Comparison of ENCODE assay signal across 21 cellular contexts in genomic region chr17:19570497-19571151, GRCh38. TPM values are rescaled to one million over a fixed set of nuclear protein-coding genes. Genes with fewer than 3 reads are reported as not detected.
DNase-seq lines count a peak whose midpoint lies in the region; ATAC-seq, FAIRE-seq and TF ChIP-seq lines count a peak whose summit lies in the region.
"Had no signal": no experiment of that assay in that cellular context is flagged by ENCODE, and none has a peak within 500 bp of the region (broad histone marks: within the 10 kb centered on the region; RNA-seq: fewer than 3 reads in every experiment).

No MANE protein-coding gene starts in this region.

- H2BK12ac ChIP-seq in H1 (ENCODE audit: low read depth, low read length), result no peak overlapping the region; the same call in 1 of the 2 replicates

- no peak overlapping the region for H4K8ac ChIP-seq in H1 (ENCODE audit: extremely low read depth, insufficient read depth, low read length)

- no peak for ATAC-seq in left ventricle myocardium superior

- H3K23me2 ChIP-seq in H1 (ENCODE audit: low read depth, low read length), result no peaks in the 10 kb centered on the region

- H3K36me3 ChIP-seq in H1 (ENCODE audit: control insufficient read depth in 2 of 4, insufficient read depth in 4 of 4, low read length in 3 of 4) (no peaks in the 10 kb centered on the region), sigmoid colon (no peaks in the 10 kb centered on the region)

- H4K5ac ChIP-seq in H1 (ENCODE audit: insufficient read length, low read depth, low read length), result no peak overlapping the region

- H3K79me1 ChIP-seq in H1 (ENCODE audit: low read depth, low read length), result no peaks in the 10 kb centered on the region

- H3K18ac ChIP-seq in H1 (ENCODE audit: extremely low read depth, low read length), result peak overlapping the region; percentile 19; the same call in 1 of the 2 replicates

- H2AK5ac ChIP-seq in H1 (ENCODE audit: low read depth, low read length), result no peak overlapping the region

- no peaks in the 10 kb centered on the region for H3K79me2 ChIP-seq in H1 (ENCODE audit: control insufficient read depth in 1 of 2, insufficient read depth in 2 of 2, low read length in 2 of 2)
- H3K79me2 ChIP-seq: hepatocyte had no signal

- no peak overlapping the region for H2BK15ac ChIP-seq in H1 (ENCODE audit: low read length)

- no peak overlapping the region for H3K23ac ChIP-seq in H1 (ENCODE audit: insufficient read length)

- H3K9ac ChIP-seq in H1 (replicated peaks in 1 of 4; ENCODE audit: extremely low read depth in 1 of 4, low read depth in 3 of 4, low read length in 3 of 4), result no peak overlapping the region

- no peak for TF ChIP-seq EP300 in H1 (IDR thresholded peaks at IDR 0.05; ENCODE audit: borderline replicate concordance in 1 of 2, low read depth in 2 of 2, low read length in 2 of 2)
- TF ChIP-seq EP300 in sigmoid colon (IDR thresholded peaks at IDR 0.05), result no peak

- FAIRE-seq in H1 (lab: Jason Lieb, UNC) (no peak), GM12891 (lab: Jason Lieb, UNC) (no peak)
- FAIRE-seq: A204.1, G401.6 had no signal

- H3K27ac ChIP-seq in H1 (ENCODE audit: low read depth, low read length) (no peak overlapping the region; the same call in 1 of the 2 replicates), sigmoid colon (peak overlapping the region in 3 of 4 donors; percentile 44 to 75 (median 68))
- H3K27ac ChIP-seq: hepatocyte, skin epidermis had no signal

- CTCF ChIA-PET in H1 (lab: Charles Lee; ENCODE audit: partially characterized antibody), result interaction anchor here (0.6 to 1.9 kb wide), 7 partner anchors 29 to 242 kb away, joined by 3 to 10 read pairs (median 4); no protein-coding TSS in a partner anchor

- H3K9me3 ChIP-seq in H1 (ENCODE audit: insufficient read depth in 2 of 2, low read depth in 1 of 2, low read length in 1 of 2) (no peaks in the 10 kb centered on the region), sigmoid colon (no peaks in the 10 kb centered on the region)

- no peak for TF ChIP-seq RAD21 in H1 (IDR thresholded peaks at IDR 0.05 in 1 of 2, conservative IDR thresholded peaks at IDR 0.05 in 1 of 2; ENCODE audit: low read depth in 2 of 2, low read length in 2 of 2)

- H2BK120ac ChIP-seq in H1 (replicated peaks; ENCODE audit: low read depth, low read length), result no peak overlapping the region

- TF ChIP-seq POLR2A in H1 (IDR thresholded peaks at IDR 0.05; ENCODE audit: control extremely low read depth in 1 of 2, low read depth in 2 of 2, low read length in 2 of 2) (no peak), sigmoid colon (IDR thresholded peaks at IDR 0.05) (no peak), GM12891 (IDR thresholded peaks at IDR 0.05; ENCODE audit: low read depth, low read length) (no peak)

- 81% methylated on average over 4 of the region's 4 CpGs; no CpG with 5 or more reads in 1 of the 2 experiments for WGBS in H1 (ENCODE audit: extremely low coverage in 1 of 2, insufficient coverage in 1 of 2, insufficient read length in 1 of 2, insufficient replicate concordance in 2 of 2, low coverage in 1 of 2, low lambda C conversion rate in 2 of 2, missing lambda C conversion rate in 1 of 2), 2 experiments
- 24 to 35% methylated on average over 4 of the region's 4 CpGs for WGBS in sigmoid colon, 2 donors

- H3K4me3 ChIP-seq in H1 (ENCODE audit: extremely low read depth in 1 of 4, insufficient read depth in 2 of 4, low read depth in 3 of 4, low read length in 4 of 4) (no peak overlapping the region), sigmoid colon (no peak overlapping the region)
- H3K4me3 ChIP-seq: hepatocyte, skin epidermis had no signal

- H3K56ac ChIP-seq in H1 (replicated peaks; ENCODE audit: insufficient read length, low read depth, low read length), result no peak overlapping the region

- POLR2A ChIA-PET in H1 (lab: Charles Lee; ENCODE audit: partially characterized antibody), result no interaction called here

- TF ChIP-seq CTCF in H1 (IDR thresholded peaks at IDR 0.05; ENCODE audit: control extremely low read depth in 1 of 3, insufficient read depth in 1 of 3, low read depth in 1 of 3, low read length in 3 of 3) (no peak), sigmoid colon (IDR thresholded peaks at IDR 0.05) (no peak)

- no peak overlapping the region for H3K4ac ChIP-seq in H1 (replicated peaks; ENCODE audit: insufficient read length, low read depth, low read length)

- no peak overlapping the region for H2BK20ac ChIP-seq in H1 (ENCODE audit: low read length)

- H4K20me1 ChIP-seq in H1 (replicated peaks in 1 of 2; ENCODE audit: control insufficient read depth in 1 of 2, insufficient read depth in 2 of 2, low read length in 2 of 2), result no peaks in the 10 kb centered on the region

- no peak overlapping the region for H2BK5ac ChIP-seq in H1 (ENCODE audit: low read depth, low read length)

- H4K91ac ChIP-seq in H1 (replicated peaks; ENCODE audit: insufficient read length, low read length), result no peak overlapping the region

- DNase-seq in NCI-H2171 treated with DMSO at 0.1 percent for 48 hours (lab: John Stamatoyannopoulos, UW) (peak; percentile 5), NCI-H2171 (lab: John Stamatoyannopoulos, UW) (no peak), NCI-H446 treated with DMSO at 0.1 percent for 48 hours (lab: John Stamatoyannopoulos, UW) (peak; percentile 28), H1 (ENCODE audit: low read depth in 1 of 2, low spot score in 2 of 2) (no peak), sigmoid colon (no peak), iPS-NIHi7 (ENCODE audit: extremely low spot score) (no peak), GM12891 (ENCODE audit: insufficient read length, low spot score) (no peak), left ventricle myocardium superior (no peak)
- DNase-seq: activated CD4-positive, alpha-beta T cell treated with anti-CD3 and anti-CD28 coated beads for 4 hours; C1 segment of cervical spinal cord; IMR-90; islet precursor cell; mesendoderm; NCI-H510A treated with DMSO at 0.1 percent for 48 hours; stimulated activated CD4-positive, alpha-beta T cell treated with anti-CD3 and anti-CD28 coated beads, Interleukin-2, amount 100 ng/mL, for 48 hours; T-helper 9 cell had no signal

- H3K4me2 ChIP-seq in H1 (ENCODE audit: insufficient read depth in 1 of 2, low read depth in 2 of 2, low read length in 2 of 2), result no peak overlapping the region
- H3K4me2 ChIP-seq: hepatocyte had no signal

- no peak overlapping the region for H3K14ac ChIP-seq in H1 (ENCODE audit: insufficient read length)

- H3K27me3 ChIP-seq in H1 (replicated peaks in 1 of 4; ENCODE audit: control insufficient read depth in 3 of 4, extremely low read depth in 1 of 4, insufficient read depth in 3 of 4, low read length in 3 of 4) (no peaks in the 10 kb centered on the region; a peak in 2 of 7 replicates), sigmoid colon (no peaks in the 10 kb centered on the region)
- H3K27me3 ChIP-seq: hepatocyte had no signal

- intact Hi-C loops in sigmoid colon (cut with DNase I) (no loop called here), left ventricle myocardium superior (cut with micrococcal nuclease) (no loop called here)

- no peak overlapping the region for H2AFZ ChIP-seq in H1 (ENCODE audit: low read length)
- H2AFZ ChIP-seq: hepatocyte had no signal

- H3K4me1 ChIP-seq in H1 (replicated peaks in 1 of 4; ENCODE audit: control insufficient read depth in 3 of 4, insufficient read depth in 4 of 4, low read length in 3 of 4), result peaks cover 0 to 2% (median 0%) of the 10 kb centered on the region in 4 experiments; a peak in 1 of 7 replicates
- peaks cover 0 to 52% (median 33%) of the 10 kb centered on the region in 4 donors for H3K4me1 ChIP-seq in sigmoid colon

TF ChIP-seq in H1, 55 proteins besides CTCF, POLR2A, EP300 and RAD21:
- TF ChIP-seq TEAD4 (IDR thresholded peaks at IDR 0.05; ENCODE audit: low read depth, low read length), result no peak
- no peak for TF ChIP-seq TBP (IDR thresholded peaks at IDR 0.05; ENCODE audit: low read depth, low read length)
- no peak for TF ChIP-seq SIN3A (conservative IDR thresholded peaks at IDR 0.05 in 1 of 2, IDR thresholded peaks at IDR 0.05 in 1 of 2; ENCODE audit: low read depth in 1 of 2, low read length in 2 of 2)
- TF ChIP-seq, protein P1, sequence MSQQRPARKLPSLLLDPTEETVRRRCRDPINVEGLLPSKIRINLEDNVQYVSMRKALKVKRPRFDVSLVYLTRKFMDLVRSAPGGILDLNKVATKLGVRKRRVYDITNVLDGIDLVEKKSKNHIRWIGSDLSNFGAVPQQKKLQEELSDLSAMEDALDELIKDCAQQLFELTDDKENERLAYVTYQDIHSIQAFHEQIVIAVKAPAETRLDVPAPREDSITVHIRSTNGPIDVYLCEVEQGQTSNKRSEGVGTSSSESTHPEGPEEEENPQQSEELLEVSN (IDR thresholded peaks at IDR 0.05), result peak; percentile 63; the same call in 1 of the 2 replicates
TF ChIP-seq in H1: peak in this region for 1.

TF ChIP-seq in GM12891, 5 proteins besides CTCF, POLR2A, EP300 and RAD21:
- TF ChIP-seq TAF1 (IDR thresholded peaks at IDR 0.05; ENCODE audit: low read depth, low read length), result no peak

RNA-seq across cellular contexts. Expression of gene SLC47A1, which starts 37.0 kb away (rescaled TPM):
- 1.5 and 2.2 TPM in 2 replicates for total RNA-seq in H1 (2021; fragmentation: NEBNext Ultra II Directional; extraction: Animal tissue kit (Norgen Biotek cat#: 25700))
- polyA plus RNA-seq in H1 (2011; rRNA removed), result 3.6 and 4.0 TPM in 2 replicates
- 1.7 TPM for polyA plus RNA-seq in H1 (2011; cell fraction: cytosol; rRNA removed)
- 3.6 TPM for polyA plus RNA-seq in H1 (2011; cell fraction: nucleus; rRNA removed)
- 1.2 to 1.9 TPM (median 1.4 TPM) in 4 replicates for polyA plus RNA-seq in H1 (2012, experiment 1 of 2)
- 0.91 TPM for polyA plus RNA-seq in H1 (2012, experiment 2 of 2)
- 2.6 TPM for polyA plus RNA-seq in H1 (2013, experiment 1 of 2)
- polyA plus RNA-seq in H1 (2013, experiment 2 of 2), result 2.2 TPM
- polyA minus RNA-seq in H1 (2011; rRNA and poly(A)+ RNA removed), result 4.5 and 5.5 TPM in 2 replicates
- polyA minus RNA-seq in H1 (2011; cell fraction: cytosol; rRNA and poly(A)+ RNA removed), result 3.0 TPM
- 0.60 TPM for polyA minus RNA-seq in H1 (2011; cell fraction: nucleus; rRNA and poly(A)+ RNA removed)
- total RNA-seq in sigmoid colon, result 1 to 10 TPM in 2 of 4 donors, under 1 TPM in 2; 0.82 to 8.2 (median 2.5) TPM
- 1 to 10 TPM in 2 of 3 donors, under 1 TPM in 1; 0.82 to 3.7 (median 1.2) TPM for polyA plus RNA-seq in sigmoid colon
- polyA plus RNA-seq in GM12891 (2012; ENCODE audit: low read depth, missing spikeins), result 9.7 TPM
- total RNA-seq in left ventricle myocardium superior, result 4.6 TPM
- total RNA-seq: IMR-90 had no signal
- polyA plus RNA-seq: IMR-90, neural cell had no signal

Comparison
In these comparisons a context has a peak if more than half of its experiments do, and no peak if none do; other contexts are left out.
1. DNase-seq: peak in NCI-H2171 treated with DMSO at 0.1 percent for 48 hours (single experiment) and NCI-H446 treated with DMSO at 0.1 percent for 48 hours (single experiment); none in NCI-H2171 (single experiment), H1 (0 of 2), sigmoid colon (single experiment), iPS-NIHi7 (single experiment), GM12891 (single experiment) and left ventricle myocardium superior (single experiment).